ENCODE assay signal across 31 cellular contexts in genomic region chr9:133483611-133484010, GRCh38. TPM values are rescaled to one million over a fixed set of nuclear protein-coding genes. Genes with fewer than 3 reads are reported as not detected.
"Had no signal": no experiment of that assay in that cellular context is flagged by ENCODE, and none has a peak within 500 bp of the region (broad histone marks: within the 10 kb centered on the region; RNA-seq: fewer than 3 reads in every experiment).

No MANE protein-coding gene starts in this region.

- ATAC-seq: activated T-helper 17 cell treated with anti-CD3 and anti-CD28 coated beads, Interleukin-2, amount 50 U/mL, for 72 hours; foreskin keratinocyte; left colon; mucosa of descending colon; pancreas; psoas muscle; SK-N-SH treated with all-trans-retinoic acid at 6 μM for 48 hours; T-helper 17 cell had no signal

- H3K4me3 Mint-ChIP-seq: activated CD4-positive, alpha-beta memory T cell treated with anti-CD3 and anti-CD28 coated beads for 36 hours; activated CD4-positive, alpha-beta T cell treated with anti-CD3 and anti-CD28 coated beads, Interleukin-2, amount 10 ng/mL, durations not matched to agents 24 days and 14 days; activated T-cell treated with anti-CD3 and anti-CD28 coated beads, Interleukin-2, amount 50 U/mL, for 24 hours; activated T-helper 17 cell treated with anti-CD3 and anti-CD28 coated beads, Interleukin-2, amount 50 U/mL, for 72 hours; nephron; stimulated activated naive CD8-positive, alpha-beta T cell treated with anti-CD3 and anti-CD28 coated beads, Interleukin-15, Interleukin-2, amounts not matched to agents 100 ng/mL and 50 ng/mL, for 24 hours; T-helper 17 cell had no signal

- H3K9me3 ChIP-seq: esophagus muscularis mucosa, mucosa of descending colon, pancreas, psoas muscle, upper lobe of left lung had no signal

- H3K27ac Mint-ChIP-seq: activated CD4-positive, alpha-beta memory T cell treated with anti-CD3 and anti-CD28 coated beads for 36 hours; activated CD4-positive, alpha-beta T cell treated with anti-CD3 and anti-CD28 coated beads, Interleukin-2, amount 10 ng/mL, durations not matched to agents 24 days and 14 days; activated T-cell treated with anti-CD3 and anti-CD28 coated beads, Interleukin-2, amount 50 U/mL, for 24 hours; activated T-helper 17 cell treated with anti-CD3 and anti-CD28 coated beads, Interleukin-2, amount 50 U/mL, for 72 hours; nephron; stimulated activated naive CD8-positive, alpha-beta T cell treated with anti-CD3 and anti-CD28 coated beads, Interleukin-15, Interleukin-2, amounts not matched to agents 100 ng/mL and 50 ng/mL, for 24 hours; T-helper 17 cell had no signal

- H3K27ac ChIP-seq: esophagus muscularis mucosa, foreskin keratinocyte, pancreas, psoas muscle, upper lobe of left lung had no signal

- H3K36me3 Mint-ChIP-seq: activated CD4-positive, alpha-beta memory T cell treated with anti-CD3 and anti-CD28 coated beads for 36 hours had no signal

- H3K4me1 Mint-ChIP-seq: activated T-helper 17 cell treated with anti-CD3 and anti-CD28 coated beads, Interleukin-2, amount 50 U/mL, for 72 hours had no signal

- DNase-seq: activated CD4-positive, alpha-beta memory T cell treated with anti-CD3 and anti-CD28 coated beads for 36 hours; activated CD4-positive, alpha-beta T cell treated with anti-CD3 and anti-CD28 coated beads, Interleukin-2, amount 10 ng/mL, durations not matched to agents 24 days and 14 days; activated CD4-positive, CD25-positive, alpha-beta regulatory T cell treated with anti-CD3 and anti-CD28 coated beads, Interleukin-2, amount 50 U/mL, for 72 hours; activated CD8-positive, alpha-beta memory T cell treated with anti-CD3 and anti-CD28 coated beads, Interleukin-2, amount 50 U/mL, for 48 hours; activated gamma-delta T cell treated with Interleukin-2 at 50 U/mL for 16 hours; activated naive CD4-positive, alpha-beta T cell treated with anti-CD3 and anti-CD28 coated beads, Interleukin-2, amount 50 U/mL, for 16 hours; activated T-cell treated with anti-CD3 and anti-CD28 coated beads, Interleukin-2, amount 50 U/mL, for 24 hours; amniotic stem cell; central memory CD4-positive, alpha-beta T cell; dermis blood vessel endothelial cell; effector CD4-positive, alpha-beta T cell; foreskin keratinocyte; islet precursor cell; left colon; stimulated activated CD4-positive, alpha-beta T cell treated with anti-CD3 and anti-CD28 coated beads, Interleukin-4, amount 100 ng/mL, for 1 hour; substantia nigra; T-helper 17 cell; T1000 had no signal

- H3K36me3 ChIP-seq: esophagus muscularis mucosa, pancreas, upper lobe of left lung had no signal

- H3K27me3 ChIP-seq: pancreas had no signal

- H3K9me3 Mint-ChIP-seq: activated CD4-positive, alpha-beta memory T cell treated with anti-CD3 and anti-CD28 coated beads for 36 hours; activated CD4-positive, alpha-beta T cell treated with anti-CD3 and anti-CD28 coated beads, Interleukin-2, amount 10 ng/mL, durations not matched to agents 24 days and 14 days; activated T-cell treated with anti-CD3 and anti-CD28 coated beads, Interleukin-2, amount 50 U/mL, for 24 hours; activated T-helper 17 cell treated with anti-CD3 and anti-CD28 coated beads, Interleukin-2, amount 50 U/mL, for 72 hours; nephron; stimulated activated naive CD8-positive, alpha-beta T cell treated with anti-CD3 and anti-CD28 coated beads, Interleukin-15, Interleukin-2, amounts not matched to agents 100 ng/mL and 50 ng/mL, for 24 hours had no signal

- H3K27me3 Mint-ChIP-seq: activated T-cell treated with anti-CD3 and anti-CD28 coated beads, Interleukin-2, amount 50 U/mL, for 24 hours; activated T-helper 17 cell treated with anti-CD3 and anti-CD28 coated beads, Interleukin-2, amount 50 U/mL, for 72 hours; stimulated activated naive CD8-positive, alpha-beta T cell treated with anti-CD3 and anti-CD28 coated beads, Interleukin-15, Interleukin-2, amounts not matched to agents 100 ng/mL and 50 ng/mL, for 24 hours had no signal

- H3K4me1 ChIP-seq: foreskin keratinocyte had no signal

- H3K4me3 ChIP-seq: esophagus muscularis mucosa, lung, mucosa of descending colon, pancreas, psoas muscle, upper lobe of left lung had no signal

RNA-seq across cellular contexts. Expression of gene MYMK, which starts 41.1 kb away (rescaled TPM):
- total RNA-seq: activated CD4-positive, alpha-beta memory T cell treated with anti-CD3 and anti-CD28 coated beads for 36 hours; activated CD4-positive, alpha-beta T cell treated with anti-CD3 and anti-CD28 coated beads, Interleukin-2, amount 10 ng/mL, durations not matched to agents 24 days and 14 days; activated CD8-positive, alpha-beta memory T cell treated with anti-CD3 and anti-CD28 coated beads for 36 hours; activated T-helper 17 cell treated with anti-CD3 and anti-CD28 coated beads, Interleukin-2, amount 50 U/mL, for 72 hours; dermis blood vessel endothelial cell; esophagus muscularis mucosa; foreskin keratinocyte; glomerular endothelial cell; left colon; lung; mesenteric fat pad; mucosa of descending colon; pancreas; T-helper 17 cell; upper lobe of left lung had no signal
- polyA plus RNA-seq: foreskin keratinocyte, lung, pancreas had no signal

RNA-seq across cellular contexts. Expression of gene ADAMTSL2, which starts 50.9 kb away (rescaled TPM):
- total RNA-seq: activated CD4-positive, alpha-beta T cell treated with anti-CD3 and anti-CD28 coated beads, Interleukin-2, amount 10 ng/mL, durations not matched to agents 24 days and 14 days; activated T-helper 17 cell treated with anti-CD3 and anti-CD28 coated beads, Interleukin-2, amount 50 U/mL, for 72 hours; foreskin keratinocyte; glomerular endothelial cell; T-helper 17 cell had no signal
- polyA plus RNA-seq: foreskin keratinocyte had no signal
